In genomic region chr22:39360242-39360641, GRCh38 we compare ENCODE assay signal across 15 cellular contexts.
"Had no signal": no experiment of that assay in that cellular context is flagged by ENCODE, and none has a peak within 500 bp of the region (broad histone marks: within the 10 kb centered on the region; RNA-seq: fewer than 3 reads in every experiment).

No MANE protein-coding gene starts in this region.

- H3K27ac ChIP-seq: brain microvascular endothelial cell, foreskin keratinocyte, heart right ventricle, left lung, parathyroid adenoma, tibial artery had no signal

- H3K9me3 Mint-ChIP-seq: activated B cell treated with CpG ODN at 0.5 μM for 24 hours; activated naive CD4-positive, alpha-beta T cell treated with anti-CD3 and anti-CD28 coated beads, Interleukin-2, amount 50 U/mL, for 24 hours had no signal

- H3K27me3 ChIP-seq: brain microvascular endothelial cell, foreskin keratinocyte, heart right ventricle, left lung had no signal

- H3K27me3 Mint-ChIP-seq: activated B cell treated with CpG ODN at 0.5 μM for 24 hours; activated naive CD4-positive, alpha-beta T cell treated with anti-CD3 and anti-CD28 coated beads, Interleukin-2, amount 50 U/mL, for 24 hours had no signal

- H3K4me1 ChIP-seq: left lung, parathyroid adenoma had no signal

- H3K9me3 ChIP-seq: heart right ventricle, left lung, SK-N-SH, tibial artery had no signal

- H3K36me3 Mint-ChIP-seq: activated naive CD4-positive, alpha-beta T cell treated with anti-CD3 and anti-CD28 coated beads, Interleukin-2, amount 50 U/mL, for 24 hours had no signal

- DNase-seq: activated B cell treated with CpG ODN at 0.5 μM for 24 hours; activated effector memory CD4-positive, alpha-beta T cell treated with Interleukin-2 at 50 U/mL for 16 hours; activated T-cell treated with anti-CD3 and anti-CD28 coated beads, Interleukin-2, amount 50 U/mL, for 1 hour; brain microvascular endothelial cell; foreskin keratinocyte; heart right ventricle; left lung; nephron progenitor cell; retina; SK-N-SH; stimulated activated CD4-positive, alpha-beta T cell treated with anti-CD3 and anti-CD28 coated beads, Interleukin-4, amount 100 ng/mL, for 4 hours; T-helper 1 cell; tibial artery had no signal

- H3K4me3 ChIP-seq: heart right ventricle, left lung, tibial artery had no signal

- ATAC-seq: heart right ventricle, left lung had no signal

- H3K27ac Mint-ChIP-seq: activated B cell treated with CpG ODN at 0.5 μM for 24 hours; activated naive CD4-positive, alpha-beta T cell treated with anti-CD3 and anti-CD28 coated beads, Interleukin-2, amount 50 U/mL, for 24 hours; nephron progenitor cell had no signal

- H3K4me3 Mint-ChIP-seq: activated B cell treated with CpG ODN at 0.5 μM for 24 hours; activated naive CD4-positive, alpha-beta T cell treated with anti-CD3 and anti-CD28 coated beads, Interleukin-2, amount 50 U/mL, for 24 hours; nephron progenitor cell had no signal

- H3K36me3 ChIP-seq: brain microvascular endothelial cell, left lung had no signal

- H3K4me1 Mint-ChIP-seq: activated naive CD4-positive, alpha-beta T cell treated with anti-CD3 and anti-CD28 coated beads, Interleukin-2, amount 50 U/mL, for 24 hours had no signal
